8 cellular contexts compared by ENCODE assay signal in genomic region chr2:26970244-26970927, GRCh38. TPM values are rescaled to one million over a fixed set of nuclear protein-coding genes. Genes with fewer than 3 reads are reported as not detected.
A peak's percentile ranks its signal among the peaks of the same experiment; 100 is the strongest.
DNase-seq lines count a peak whose midpoint lies in the region; ATAC-seq and TF ChIP-seq lines count a peak whose summit lies in the region.

TSS of gene MAPRE3 (plus strand) at chr2:26970637. CDS start at chr2:27022219, 51,582 bp downstream.

- POLR2A ChIA-PET in OCI-LY7 (lab: Charles Lee) = no interaction called here

- peak within 1 kb of the TSS in 1 of 11 experiments; percentile 47; a peak in 1 of 22 replicates for H3K27ac ChIP-seq in BLaER1 treated with 17β-estradiol and CSF1 and Interleukin-3, amounts not matched to agents 10 nM and 100 nM
- no peak within 1 kb of the TSS for H3K27ac ChIP-seq in OCI-LY7 (ENCODE audit: low read depth, low read length, poor library complexity, severe bottlenecking)

- TF ChIP-seq CTCF in OCI-LY7 (conservative IDR thresholded peaks at IDR 0.05; ENCODE audit: low read length) = no peak
- TF ChIP-seq CTCF in epithelial cell of proximal tubule (conservative IDR thresholded peaks at IDR 0.05; ENCODE audit: low read depth, low read length) = no peak

- CTCF ChIA-PET in OCI-LY7 (lab: Charles Lee; ENCODE audit: unreplicated experiment) = no interaction called here

- H3K4me1 ChIP-seq in BLaER1 treated with 17β-estradiol and CSF1 and Interleukin-3, amounts not matched to agents 10 nM and 100 nM = peaks cover 9 to 15% (median 12%) of the 10 kb centered on the region in 10 experiments; a peak in 18 of 20 replicates
- no peaks in the 10 kb centered on the region for H3K4me1 ChIP-seq in OCI-LY7 (ENCODE audit: insufficient read depth, low read length, poor library complexity, severe bottlenecking)

- H3K4me3 ChIP-seq in BLaER1 treated with 17β-estradiol and CSF1 and Interleukin-3, amounts not matched to agents 10 nM and 100 nM = peak within 1 kb of the TSS; percentile 56 to 80 (median 68)
- H3K4me3 ChIP-seq in OCI-LY7 (ENCODE audit: low read depth, low read length, poor library complexity, severe bottlenecking) (no peak within 1 kb of the TSS), epithelial cell of proximal tubule (ENCODE audit: low read depth, low read length) (peak within 1 kb of the TSS; percentile 61)

- ATAC-seq in GM21360 (IDR thresholded peaks at IDR 0.05; ENCODE audit: unreplicated experiment) = peak; percentile 73

- no peaks in the 10 kb centered on the region for H3K9me3 ChIP-seq in BLaER1 treated with 17β-estradiol and CSF1 and Interleukin-3, amounts not matched to agents 10 nM and 100 nM (replicated peaks in 1 of 11)
- no peaks in the 10 kb centered on the region for H3K9me3 ChIP-seq in OCI-LY7 (ENCODE audit: low read length)

- peaks cover 0 to 13% (median 4%) of the 10 kb centered on the region in 11 experiments; a peak in 5 of 22 replicates for H4K20me1 ChIP-seq in BLaER1 treated with 17β-estradiol and CSF1 and Interleukin-3, amounts not matched to agents 10 nM and 100 nM
- H4K20me1 ChIP-seq in OCI-LY7 (ENCODE audit: insufficient read depth, low read length) = no peaks in the 10 kb centered on the region

- H2AFZ ChIP-seq in OCI-LY7 (ENCODE audit: low read length) = no peak within 1 kb of the TSS

- H3K27me3 ChIP-seq in BLaER1 treated with 17β-estradiol and CSF1 and Interleukin-3, amounts not matched to agents 10 nM and 100 nM = peaks cover 15 to 48% (median 40%) of the 10 kb centered on the region in 11 experiments; a peak in 21 of 22 replicates

- intact Hi-C loops in OCI-LY7 (cut with micrococcal nuclease; ENCODE audit: unreplicated experiment) = no loop called here

- H3K4me2 ChIP-seq in BLaER1 treated with 17β-estradiol and CSF1 and Interleukin-3, amounts not matched to agents 10 nM and 100 nM = peak within 1 kb of the TSS; percentile 51 to 97 (median 79)
- H3K4me2 ChIP-seq in OCI-LY7 (ENCODE audit: low read length) = peak within 1 kb of the TSS; percentile 31; the same call in 1 of the 2 replicates

- H3K79me2 ChIP-seq in OCI-LY7 (ENCODE audit: insufficient read depth, low read depth, low read length) = no peaks in the 10 kb centered on the region

- no peaks in the 10 kb centered on the region for H3K36me3 ChIP-seq in BLaER1 treated with 17β-estradiol and CSF1 and Interleukin-3, amounts not matched to agents 10 nM and 100 nM
- H3K36me3 ChIP-seq in OCI-LY7 (ENCODE audit: insufficient read depth, low read length) = no peaks in the 10 kb centered on the region

- peak within 1 kb of the TSS; percentile 13 to 76 (median 69); a peak in 19 of 22 replicates for H3K9ac ChIP-seq in BLaER1 treated with 17β-estradiol and CSF1 and Interleukin-3, amounts not matched to agents 10 nM and 100 nM

- BruUV-seq in OCI-LY7 (replicated peaks; lab: Mats Ljungman, UMichigan) = no TSS peak

- H3K9me2 ChIP-seq in OCI-LY7 (ENCODE audit: insufficient read depth, low read length) = no peaks in the 10 kb centered on the region

- peak; percentile 92 for DNase-seq in HuH-7 (ENCODE audit: low spot score)
- DNase-seq in OCI-LY7 (ENCODE audit: low spot score) = peak; percentile 19
- peak; percentile 87 for DNase-seq in activated T-cell treated with anti-CD3 and anti-CD28 coated beads, Interleukin-2, amount 50 U/mL, for 1 hour
- no peak for DNase-seq in epithelial cell of proximal tubule (ENCODE audit: low read depth)
- peak; percentile 75 for DNase-seq in middle frontal gyrus (ENCODE audit: extremely low spot score, low spot score)
- peak; percentile 50 to 63 for DNase-seq in stimulated activated CD8-positive, alpha-beta memory T cell treated with anti-CD3 and anti-CD28 coated beads, Interleukin-2, amount 100 ng/mL, for 1 hour (ENCODE audit: low read depth in 2 of 2)

RNA-seq across cellular contexts. Expression of gene MAPRE3, which starts in this region (rescaled TPM):
- total RNA-seq in OCI-LY7 (2014; rRNA removed; shearing (Covaris generic)) = not detected in 2 replicates
- total RNA-seq in OCI-LY7 (2022) = not detected in 2 replicates
- total RNA-seq in epithelial cell of proximal tubule = 0.72 and 1.6 TPM in 2 replicates

Comparison
In these comparisons a context has a peak if more than half of its experiments do, and no peak if none do; other contexts are left out.
1. Peak in DNase-seq and H3K4me2 ChIP-seq in OCI-LY7; RNA of the gene not detected or under 1 TPM.